ENCODE assay signal across 9 cellular contexts in genomic region chr2:98936133-98936916, GRCh38. TPM values are rescaled to one million over a fixed set of nuclear protein-coding genes. Genes with fewer than 3 reads are reported as not detected.
DNase-seq lines count a peak whose midpoint lies in the region; ATAC-seq, FAIRE-seq and TF ChIP-seq lines count a peak whose summit lies in the region.
"Had no signal": no experiment of that assay in that cellular context is flagged by ENCODE, and none has a peak within 500 bp of the region (broad histone marks: within the 10 kb centered on the region; RNA-seq: fewer than 3 reads in every experiment).

Gene CRACDL (minus strand): TSS chr2:98936225. CDS start chr2:98846800, 89,425 bp downstream.

- peaks cover 13% of the 10 kb centered on the region for H3K4me1 ChIP-seq in HepG2 (ENCODE audit: insufficient read depth, low read length)

- TF ChIP-seq CTCF in GM06990 (IDR thresholded peaks at IDR 0.05; ENCODE audit: insufficient read depth, low read length, poor library complexity, severe bottlenecking) = no peak
- TF ChIP-seq CTCF in HepG2 (CRISPR knock-in tag; IDR thresholded peaks at IDR 0.05) = peak; percentile 18; the same call in 1 of the 2 replicates

- DNase-seq in GM06990 (ENCODE audit: extremely low read depth, insufficient read length) (peak; percentile 17), NCI-H69 (lab: John Stamatoyannopoulos, UW) (peak; percentile 71), T47D (ENCODE audit: low read depth in 1 of 2, low spot score in 1 of 2) (peak; percentile 38 to 52), HepG2 (ENCODE audit: low spot score) (no peak)
- peak in 2 of 3 experiments; percentile 5 to 22 for DNase-seq in stimulated activated CD4-positive, alpha-beta T cell treated with anti-CD3 and anti-CD28 coated beads, TNF-alpha, amount 100 ng/mL, for 24 hours (ENCODE audit: low read depth in 3 of 3)

- no TSS peak for BruUV-seq in HepG2 (replicated peaks; lab: Mats Ljungman, UMichigan)

- no peak for TF ChIP-seq RAD21 in HepG2 (CRISPR knock-in tag; IDR thresholded peaks at IDR 0.05)

- H3K27ac ChIP-seq in HepG2 (ENCODE audit: extremely low read length, insufficient read depth, low read length) = no peak within 1 kb of the TSS

- no peaks in the 10 kb centered on the region for H3K79me2 ChIP-seq in HepG2 (ENCODE audit: insufficient read depth, low read length)

- no peaks in the 10 kb centered on the region for H3K9me3 ChIP-seq in HepG2 (ENCODE audit: low read length)

- POLR2A ChIA-PET in HepG2 (lab: Yijun Ruan, JAX) = no interaction called here

- H3K9ac ChIP-seq in HepG2 (ENCODE audit: insufficient read depth, low read depth, low read length) = no peak within 1 kb of the TSS

- intact Hi-C loops in HepG2 (cut with micrococcal nuclease; ENCODE audit: unreplicated experiment) = no loop called here

- no peak for TF ChIP-seq POLR2A in HepG2 (IDR thresholded peaks at IDR 0.05; ENCODE audit: insufficient read depth in 1 of 2, low read depth in 2 of 2, low read length in 2 of 2)

- FAIRE-seq in HepG2 (lab: Jason Lieb, UNC) = no peak
- FAIRE-seq: frontal cortex had no signal

- H3K36me3 ChIP-seq in GM06990 (ENCODE audit: control insufficient read depth, insufficient read depth, low read length) (no peaks in the 10 kb centered on the region), HepG2 (replicated peaks in 1 of 2; ENCODE audit: control insufficient read depth in 1 of 2, insufficient read depth in 2 of 2, low read length in 2 of 2) (no peaks in the 10 kb centered on the region)

- WGBS in HepG2 (ENCODE audit: low lambda C conversion rate) = 21% methylated on average over 44 of the region's 88 CpGs

- ATAC-seq in HepG2 (peak; percentile 80), HG02970 (IDR thresholded peaks at IDR 0.05; ENCODE audit: low FRiP score, unreplicated experiment) (no peak), HG02623 (IDR thresholded peaks at IDR 0.05; ENCODE audit: unreplicated experiment) (no peak), HG03135 (IDR thresholded peaks at IDR 0.05; ENCODE audit: unreplicated experiment) (no peak)

- no peaks in the 10 kb centered on the region for H4K20me1 ChIP-seq in HepG2 (ENCODE audit: insufficient read depth, low read length)

- peak within 1 kb of the TSS; percentile 71 for H3K4me2 ChIP-seq in HepG2 (ENCODE audit: low read depth, low read length)

- H3K27me3 ChIP-seq in GM06990 (replicated peaks; ENCODE audit: control insufficient read depth, insufficient read depth, low read length) (no peaks in the 10 kb centered on the region; the same call in 1 of the 2 replicates), HepG2 (ENCODE audit: control insufficient read depth in 1 of 2, insufficient read depth in 2 of 2, low read length in 2 of 2) (peaks cover 7 to 72% of the 10 kb centered on the region in 2 experiments; a peak in 4 of 5 replicates)

- CTCF ChIA-PET in HepG2 (lab: Yijun Ruan, JAX; ENCODE audit: low intra/inter-chr PET ratio, low total read pairs) = no interaction called here

- H3K4me3 ChIP-seq in GM06990 (replicated peaks; ENCODE audit: low read depth, low read length) (peak within 1 kb of the TSS; percentile 29), HepG2 (replicated peaks in 1 of 3; ENCODE audit: insufficient read depth in 1 of 3, low read depth in 2 of 3, low read length in 3 of 3) (peak within 1 kb of the TSS; percentile 37 to 62 (median 40); a peak in 4 of 6 replicates)

- TF ChIP-seq EP300 in HepG2 (IDR thresholded peaks at IDR 0.05; ENCODE audit: low read depth in 2 of 2, low read length in 2 of 2) (no peak), HepG2 (CRISPR knock-in tag; IDR thresholded peaks at IDR 0.05; ENCODE audit: borderline replicate concordance) (no peak)

- H2AFZ ChIP-seq in HepG2 (ENCODE audit: low read length) = no peak within 1 kb of the TSS

- in situ Hi-C loops in T47D (cut with HindIII; ENCODE audit: low pct_unique_long_range_greater_than_20kb, low sequenced_read_pairs) = no loop called here
- in situ Hi-C loops in HepG2 (cut with HindIII; ENCODE audit: extremely low pct_ligation_motif_present, low pct_unique_long_range_greater_than_20kb) = no loop called here

TF ChIP-seq in HepG2, 621 proteins besides CTCF, POLR2A, EP300 and RAD21 (continues in another document):
- TF ChIP-seq ZNF563 (CRISPR knock-in tag; IDR thresholded peaks at IDR 0.05) (0 out of 2 replicates have a peak, but pooled peaks have one; percentile 6), TFAP4 (IDR thresholded peaks at IDR 0.05; ENCODE audit: borderline replicate concordance, low read depth) (no peak), ZFP90 (CRISPR knock-in tag; IDR thresholded peaks at IDR 0.05; ENCODE audit: borderline replicate concordance) (no peak), ZFP91 (CRISPR knock-in tag; IDR thresholded peaks at IDR 0.05; ENCODE audit: borderline replicate concordance) (peak; percentile 39; the same call in 1 of the 2 replicates), HNRNPLL (IDR thresholded peaks at IDR 0.05; ENCODE audit: low read depth, low read length, poor library complexity, severe bottlenecking) (peak; percentile 18), U2AF2 (IDR thresholded peaks at IDR 0.05; ENCODE audit: low read depth, low read length) (0 out of 2 replicates have a peak, but pooled peaks have one; percentile 73), PITX1 (CRISPR knock-in tag; IDR thresholded peaks at IDR 0.05) (no peak), PAF1 (CRISPR knock-in tag; IDR thresholded peaks at IDR 0.05) (no peak), TBX2 (CRISPR knock-in tag; IDR thresholded peaks at IDR 0.05; ENCODE audit: borderline replicate concordance) (0 out of 2 replicates have a peak, but pooled peaks have one; percentile 20), NFE2L1 (CRISPR knock-in tag; IDR thresholded peaks at IDR 0.05; ENCODE audit: borderline replicate concordance) (no peak), RFX5 (IDR thresholded peaks at IDR 0.05; ENCODE audit: low read depth, low read length) (no peak), ZNF503 (CRISPR knock-in tag; IDR thresholded peaks at IDR 0.05) (no peak), MAZ (IDR thresholded peaks at IDR 0.05; ENCODE audit: borderline replicate concordance, low read depth, low read length) (no peak), MAZ (CRISPR knock-in tag; IDR thresholded peaks at IDR 0.05; ENCODE audit: low read depth) (peak; percentile 50; the same call in 1 of the 2 replicates)

RNA-seq across cellular contexts. Expression of gene CRACDL, which starts in this region (rescaled TPM):
- 0.15 TPM in 1 of 2 replicates, not detected in the other for total RNA-seq in HepG2 (2016; rRNA removed; fragmentation: Illumina TruSeq; extraction: Trizol)
- 0.09 TPM in 1 of 2 replicates, not detected in the other for total RNA-seq in HepG2 (2016; cell fraction: cytosol; rRNA removed; fragmentation: Illumina TruSeq; extraction: Trizol; ENCODE audit: low read depth)
- total RNA-seq in HepG2 (2016; cell fraction: insoluble cytoplasmic fraction; rRNA removed; fragmentation: Illumina TruSeq; extraction: Trizol) = 0.13 and 0.16 TPM in 2 replicates
- total RNA-seq in HepG2 (2016; cell fraction: membrane; rRNA removed; fragmentation: Illumina TruSeq; extraction: Trizol) = 0.14 and 0.28 TPM in 2 replicates
- total RNA-seq in HepG2 (2016; cell fraction: nucleus; rRNA removed; fragmentation: Illumina TruSeq; extraction: Trizol) = 0.16 and 0.19 TPM in 2 replicates
- polyA plus RNA-seq in HepG2 (2011; rRNA removed) = 0.14 and 0.26 TPM in 2 replicates
- polyA plus RNA-seq in HepG2 (2011; cell fraction: cytosol; rRNA removed) = 0.08 and 0.11 TPM in 2 replicates
- 0.21 and 0.26 TPM in 2 replicates for polyA plus RNA-seq in HepG2 (2011; cell fraction: nucleus; rRNA removed)
- polyA plus RNA-seq in HepG2 (2012) = 0.20 and 0.24 TPM in 2 replicates
- 0.05 and 0.06 TPM in 2 replicates for polyA plus RNA-seq in HepG2 (2016; cell fraction: cytosol; fragmentation: Illumina TruSeq; extraction: Trizol; ENCODE audit: low read depth)
- polyA plus RNA-seq in HepG2 (2016; cell fraction: insoluble cytoplasmic fraction; fragmentation: Illumina TruSeq; extraction: Trizol; ENCODE audit: low read depth) = 0.09 and 0.11 TPM in 2 replicates
- polyA plus RNA-seq in HepG2 (2016; cell fraction: membrane; fragmentation: Illumina TruSeq; extraction: Trizol; ENCODE audit: low read depth) = 0.08 and 0.10 TPM in 2 replicates
- 0.27 and 0.83 TPM in 2 replicates for polyA plus RNA-seq in HepG2 (2016; cell fraction: nucleus; fragmentation: Illumina TruSeq; extraction: Trizol; ENCODE audit: insufficient read depth, low read depth)
- 0.24 and 3.8 TPM in 2 replicates for polyA minus RNA-seq in HepG2 (2011; rRNA and poly(A)+ RNA removed; ENCODE audit: low replicate concordance)
- not detected in 2 replicates for polyA minus RNA-seq in HepG2 (2011; cell fraction: cytosol; rRNA and poly(A)+ RNA removed)
- 0.13 and 0.37 TPM in 2 replicates for polyA minus RNA-seq in HepG2 (2011; cell fraction: nucleus; rRNA and poly(A)+ RNA removed)
